In genomic region chr1:54260810-54261209, GRCh38 we compare ENCODE assay signal across 1 cellular context.
TF ChIP-seq lines count a peak whose summit lies in the region.

No MANE protein-coding gene starts in this region.

TF ChIP-seq in GM23338, 12 proteins besides CTCF, POLR2A, EP300 and RAD21 (continued from another document):
- TF ChIP-seq ZNF462 (CRISPR knock-in tag; IDR thresholded peaks at IDR 0.05), result no peak
- TF ChIP-seq POLR2AphosphoS5 (IDR thresholded peaks at IDR 0.05; ENCODE audit: low read depth), result no peak
